25 cellular contexts compared by ENCODE assay signal in the genomic region with DNA sequence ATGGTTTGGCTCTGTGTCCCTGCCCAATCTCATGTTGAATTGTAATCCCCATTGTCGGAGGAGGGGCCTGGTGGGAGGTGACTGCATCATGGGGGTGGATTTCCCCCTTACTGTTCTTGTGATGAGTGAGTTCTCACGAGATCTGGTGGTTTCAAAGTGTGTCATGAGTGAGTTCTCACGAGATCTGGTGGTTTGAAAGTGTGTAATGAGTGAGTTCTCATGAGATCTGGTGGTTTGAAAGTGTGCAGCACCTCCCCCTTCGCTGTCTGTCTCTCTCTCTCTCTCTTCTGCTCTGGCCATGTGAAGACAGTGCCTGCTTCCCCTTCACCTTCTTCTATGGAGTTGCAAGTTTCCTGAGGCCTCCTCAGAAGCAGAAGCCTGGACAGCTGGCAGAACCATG.
DNase-seq lines count a peak whose midpoint lies in the region; ATAC-seq, FAIRE-seq and TF ChIP-seq lines count a peak whose summit lies in the region.
"Had no signal": no experiment of that assay in that cellular context is flagged by ENCODE, and none has a peak within 500 bp of the region (broad histone marks: within the 10 kb centered on the region; RNA-seq: fewer than 3 reads in every experiment).

No MANE protein-coding gene starts in this region.

- H3K79me2 ChIP-seq in H1 (ENCODE audit: control insufficient read depth in 1 of 2, insufficient read depth in 2 of 2, low read length in 2 of 2), result no peaks in the 10 kb centered on the region

- H3K23me2 ChIP-seq in H1 (ENCODE audit: low read depth, low read length), result no peaks in the 10 kb centered on the region

- TF ChIP-seq CTCF in H1 (IDR thresholded peaks at IDR 0.05; ENCODE audit: control extremely low read depth in 1 of 3, insufficient read depth in 1 of 3, low read depth in 1 of 3, low read length in 3 of 3), result no peak
- TF ChIP-seq CTCF in GM13976 (IDR thresholded peaks at IDR 0.05; ENCODE audit: borderline replicate concordance, control extremely low read depth, extremely low read depth, insufficient read depth, missing control alignments), result no peak

- peaks cover 0 to 2% (median 0%) of the 10 kb centered on the region in 4 experiments; a peak in 1 of 7 replicates for H3K27me3 ChIP-seq in H1 (replicated peaks in 1 of 4; ENCODE audit: control insufficient read depth in 3 of 4, extremely low read depth in 1 of 4, insufficient read depth in 3 of 4, low read length in 3 of 4)
- H3K27me3 ChIP-seq: pancreas, right atrium auricular region had no signal

- no peak overlapping the region for H3K14ac ChIP-seq in H1 (ENCODE audit: insufficient read length)

- in situ Hi-C loops in GM13976 (cut with MboI; ENCODE audit: low sequenced_read_pairs, unreplicated experiment), result no loop called here

- WGBS in H1 (ENCODE audit: extremely low coverage in 1 of 2, insufficient coverage in 1 of 2, insufficient read length in 1 of 2, insufficient replicate concordance in 2 of 2, low coverage in 1 of 2, low lambda C conversion rate in 2 of 2, missing lambda C conversion rate in 1 of 2), 2 experiments, result 93% methylated on average over 4 of the region's 4 CpGs; no CpG with 5 or more reads in 1 of the 2 experiments

- no peak overlapping the region for H4K91ac ChIP-seq in H1 (replicated peaks; ENCODE audit: insufficient read length, low read length)

- POLR2A ChIA-PET in H1 (lab: Charles Lee; ENCODE audit: partially characterized antibody), result interaction anchor here (1.3 kb wide), 1 partner anchor 9 kb away, joined by 4 read pairs; no protein-coding TSS in a partner anchor

- H2AK5ac ChIP-seq in H1 (ENCODE audit: low read depth, low read length), result no peak overlapping the region

- no peak overlapping the region for H3K23ac ChIP-seq in H1 (ENCODE audit: insufficient read length)

- no peak overlapping the region for H3K18ac ChIP-seq in H1 (ENCODE audit: extremely low read depth, low read length)

- no peak overlapping the region for H2AFZ ChIP-seq in H1 (ENCODE audit: low read length)

- no peak overlapping the region for H3K27ac ChIP-seq in H1 (ENCODE audit: low read depth, low read length)
- H3K27ac ChIP-seq: C4-2B, KMS-11, pancreas, right atrium auricular region, RWPE1, SK-N-MC had no signal

- H2BK5ac ChIP-seq in H1 (ENCODE audit: low read depth, low read length), result no peak overlapping the region

- no peak overlapping the region for H2BK15ac ChIP-seq in H1 (ENCODE audit: low read length)

- 0 out of 2 replicates have a peak overlapping the region, but pooled peaks have one; percentile 6 for H2BK12ac ChIP-seq in H1 (ENCODE audit: low read depth, low read length)

- DNase-seq in stimulated activated CD4-positive, alpha-beta T cell treated with anti-CD3 and anti-CD28 coated beads, Interleukin-15, amount 100 ng/mL, for 24 hours, result peak; percentile 14
- no peak for DNase-seq in stimulated activated CD4-positive, alpha-beta T cell treated with anti-CD3 and anti-CD28 coated beads, Interleukin-2, amount 100 ng/mL, for 24 hours
- DNase-seq in NOMO-1 treated with DMSO at 0.1 percent for 48 hours (lab: John Stamatoyannopoulos, UW; ENCODE audit: unreplicated experiment), result peak; percentile 71
- no peak for DNase-seq in H1 (ENCODE audit: low read depth in 1 of 2, low spot score in 2 of 2)
- DNase-seq in central memory CD4-positive, alpha-beta T cell, result no peak
- DNase-seq in Kasumi-1 (lab: John Stamatoyannopoulos, UW), result no peak
- DNase-seq in GM13976 (ENCODE audit: low spot score), result no peak
- DNase-seq: aorta; dermis blood vessel endothelial cell; H7; midbrain; NCI-H1417; NCI-H2107; NCI-H510A treated with DMSO at 0.1 percent for 48 hours; NK-92 treated with Interleukin-12 subunit alpha and Interleukin-12 subunit beta, amount 100 ng/mL, for 24 hours; pancreas had no signal

- TF ChIP-seq EP300 in H1 (IDR thresholded peaks at IDR 0.05; ENCODE audit: borderline replicate concordance in 1 of 2, low read depth in 2 of 2, low read length in 2 of 2), result no peak

- H3K9ac ChIP-seq in H1 (replicated peaks in 1 of 4; ENCODE audit: extremely low read depth in 1 of 4, low read depth in 3 of 4, low read length in 3 of 4), result no peak overlapping the region
- H3K9ac ChIP-seq: KMS-11 had no signal

- H3K4ac ChIP-seq in H1 (replicated peaks; ENCODE audit: insufficient read length, low read depth, low read length), result no peak overlapping the region

- no peak overlapping the region for H4K5ac ChIP-seq in H1 (ENCODE audit: insufficient read length, low read depth, low read length)

- TF ChIP-seq RAD21 in H1 (IDR thresholded peaks at IDR 0.05 in 1 of 2, conservative IDR thresholded peaks at IDR 0.05 in 1 of 2; ENCODE audit: low read depth in 2 of 2, low read length in 2 of 2), result no peak

- peaks cover 0 to 3% of the 10 kb centered on the region in 2 experiments; a peak in 1 of 4 replicates for H3K9me3 ChIP-seq in H1 (ENCODE audit: insufficient read depth in 2 of 2, low read depth in 1 of 2, low read length in 1 of 2)
- H3K9me3 ChIP-seq: pancreas, right atrium auricular region had no signal

- H2BK20ac ChIP-seq in H1 (ENCODE audit: low read length), result no peak overlapping the region

- ATAC-seq in HG03469 (IDR thresholded peaks at IDR 0.05; ENCODE audit: unreplicated experiment), result no peak
- ATAC-seq: natural killer cell treated with Interleukin-12 subunit alpha and Interleukin-12 subunit beta and Interleukin-15 and Interleukin-18, amount 100 ng/mL, for 72 hours; pancreas had no signal

- no peak overlapping the region for H3K56ac ChIP-seq in H1 (replicated peaks; ENCODE audit: insufficient read length, low read depth, low read length)

- peaks cover 0 to 8% (median 5%) of the 10 kb centered on the region in 4 experiments; a peak in 4 of 7 replicates for H3K4me1 ChIP-seq in H1 (replicated peaks in 1 of 4; ENCODE audit: control insufficient read depth in 3 of 4, insufficient read depth in 4 of 4, low read length in 3 of 4)
- H3K4me1 ChIP-seq: pancreas had no signal

- TF ChIP-seq POLR2A in H1 (IDR thresholded peaks at IDR 0.05; ENCODE audit: control extremely low read depth in 1 of 2, low read depth in 2 of 2, low read length in 2 of 2), result no peak

- H3K79me1 ChIP-seq in H1 (ENCODE audit: low read depth, low read length), result no peaks in the 10 kb centered on the region

- no peak overlapping the region for H2BK120ac ChIP-seq in H1 (replicated peaks; ENCODE audit: low read depth, low read length)

- H4K20me1 ChIP-seq in H1 (replicated peaks in 1 of 2; ENCODE audit: control insufficient read depth in 1 of 2, insufficient read depth in 2 of 2, low read length in 2 of 2), result no peaks in the 10 kb centered on the region

- H3K4me2 ChIP-seq in H1 (ENCODE audit: insufficient read depth in 1 of 2, low read depth in 2 of 2, low read length in 2 of 2), result no peak overlapping the region
- H3K4me2 ChIP-seq: KMS-11 had no signal

- no peak overlapping the region for H3K4me3 ChIP-seq in H1 (ENCODE audit: extremely low read depth in 1 of 4, insufficient read depth in 2 of 4, low read depth in 3 of 4, low read length in 4 of 4)
- H3K4me3 ChIP-seq: pancreas, right atrium auricular region, SK-N-MC had no signal

- CTCF ChIA-PET in H1 (lab: Charles Lee; ENCODE audit: partially characterized antibody), result interaction anchor here (1.3 kb wide), 1 partner anchor 182 kb away, joined by 3 read pairs; no protein-coding TSS in a partner anchor

- no peak for FAIRE-seq in H1 (lab: Jason Lieb, UNC)
- FAIRE-seq: D721Med, pancreas, urothelium cell line had no signal

- H4K8ac ChIP-seq in H1 (ENCODE audit: extremely low read depth, insufficient read depth, low read length), result no peak overlapping the region

- no peaks in the 10 kb centered on the region for H3K36me3 ChIP-seq in H1 (ENCODE audit: control insufficient read depth in 2 of 4, insufficient read depth in 4 of 4, low read length in 3 of 4)
- H3K36me3 ChIP-seq: pancreas, right atrium auricular region had no signal

TF ChIP-seq in H1, 55 proteins besides CTCF, POLR2A, EP300 and RAD21:
- peak; percentile 51; the same call in 1 of the 2 replicates for TF ChIP-seq ZNF274 (IDR thresholded peaks at IDR 0.05; ENCODE audit: borderline replicate concordance, extremely low read depth, low read length)
- no peak for TF ChIP-seq BACH1 (IDR thresholded peaks at IDR 0.05; ENCODE audit: low read length)
- no peak for TF ChIP-seq USF2 (IDR thresholded peaks at IDR 0.05; ENCODE audit: low read length)
- TF ChIP-seq SRF (IDR thresholded peaks at IDR 0.05; ENCODE audit: low read depth, low read length), result no peak

Comparison
In these comparisons a context has a peak if more than half of its experiments do, and no peak if none do; other contexts are left out.
1. DNase-seq: peak in stimulated activated CD4-positive, alpha-beta T cell treated with anti-CD3 and anti-CD28 coated beads, Interleukin-15, amount 100 ng/mL, for 24 hours (single experiment) and NOMO-1 treated with DMSO at 0.1 percent for 48 hours (single experiment); none in stimulated activated CD4-positive, alpha-beta T cell treated with anti-CD3 and anti-CD28 coated beads, Interleukin-2, amount 100 ng/mL, for 24 hours (0 of 2), H1 (0 of 2), central memory CD4-positive, alpha-beta T cell (single experiment), Kasumi-1 (0 of 2) and GM13976 (single experiment).